ENCODE assay signal across 2 cellular contexts in the genomic region with DNA sequence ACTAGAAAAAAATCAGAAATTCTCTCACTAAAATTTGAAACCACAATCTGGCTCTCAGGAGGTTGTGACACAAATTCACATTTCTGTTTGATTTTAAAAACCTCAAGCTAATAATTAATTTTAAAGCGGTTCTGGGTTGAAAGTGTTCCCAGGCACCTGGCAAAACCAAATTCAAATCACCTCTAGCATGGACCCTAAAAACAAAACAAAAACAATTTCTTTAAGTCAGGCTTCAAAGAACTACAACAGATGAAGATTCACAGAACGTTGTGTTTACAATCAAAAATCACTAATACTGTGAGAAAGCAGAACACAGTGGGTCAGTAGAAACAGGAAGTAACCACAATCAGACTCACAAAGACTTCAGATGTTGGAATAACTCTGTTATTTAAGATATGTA.
TF ChIP-seq lines count a peak whose summit lies in the region.

No MANE protein-coding gene starts in this region.

TF ChIP-seq in liver, 16 proteins besides CTCF, POLR2A, EP300 and RAD21:
- TF ChIP-seq, protein P1, sequence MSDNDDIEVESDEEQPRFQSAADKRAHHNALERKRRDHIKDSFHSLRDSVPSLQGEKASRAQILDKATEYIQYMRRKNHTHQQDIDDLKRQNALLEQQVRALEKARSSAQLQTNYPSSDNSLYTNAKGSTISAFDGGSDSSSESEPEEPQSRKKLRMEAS (IDR thresholded peaks at IDR 0.05): no peak
- TF ChIP-seq, protein P2, sequence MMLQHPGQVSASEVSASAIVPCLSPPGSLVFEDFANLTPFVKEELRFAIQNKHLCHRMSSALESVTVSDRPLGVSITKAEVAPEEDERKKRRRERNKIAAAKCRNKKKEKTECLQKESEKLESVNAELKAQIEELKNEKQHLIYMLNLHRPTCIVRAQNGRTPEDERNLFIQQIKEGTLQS (IDR thresholded peaks at IDR 0.05): no peak
- TF ChIP-seq RXRA (IDR thresholded peaks at IDR 0.05) (peak in 1 of 2 donors; percentile 3), FOXA2 (IDR thresholded peaks at IDR 0.05) (no peak), SP1 (IDR thresholded peaks at IDR 0.05) (no peak), HNF4A (conservative IDR thresholded peaks at IDR 0.05) (peak in 1 of 2 donors; percentile 23), JUND (IDR thresholded peaks at IDR 0.05) (no peak), NR2F2 (IDR thresholded peaks at IDR 0.05) (no peak), FOXA1 (IDR thresholded peaks at IDR 0.05) (no peak), EGR1 (IDR thresholded peaks at IDR 0.05; ENCODE audit: low read depth in 2 of 2) (no peak), YY1 (IDR thresholded peaks at IDR 0.05) (no peak), TAF1 (conservative IDR thresholded peaks at IDR 0.05) (no peak), GABPA (IDR thresholded peaks at IDR 0.05 in 1 of 2, conservative IDR thresholded peaks at IDR 0.05 in 1 of 2) (no peak), HNF4G (IDR thresholded peaks at IDR 0.05) (no peak)
- TF ChIP-seq, protein P3, sequence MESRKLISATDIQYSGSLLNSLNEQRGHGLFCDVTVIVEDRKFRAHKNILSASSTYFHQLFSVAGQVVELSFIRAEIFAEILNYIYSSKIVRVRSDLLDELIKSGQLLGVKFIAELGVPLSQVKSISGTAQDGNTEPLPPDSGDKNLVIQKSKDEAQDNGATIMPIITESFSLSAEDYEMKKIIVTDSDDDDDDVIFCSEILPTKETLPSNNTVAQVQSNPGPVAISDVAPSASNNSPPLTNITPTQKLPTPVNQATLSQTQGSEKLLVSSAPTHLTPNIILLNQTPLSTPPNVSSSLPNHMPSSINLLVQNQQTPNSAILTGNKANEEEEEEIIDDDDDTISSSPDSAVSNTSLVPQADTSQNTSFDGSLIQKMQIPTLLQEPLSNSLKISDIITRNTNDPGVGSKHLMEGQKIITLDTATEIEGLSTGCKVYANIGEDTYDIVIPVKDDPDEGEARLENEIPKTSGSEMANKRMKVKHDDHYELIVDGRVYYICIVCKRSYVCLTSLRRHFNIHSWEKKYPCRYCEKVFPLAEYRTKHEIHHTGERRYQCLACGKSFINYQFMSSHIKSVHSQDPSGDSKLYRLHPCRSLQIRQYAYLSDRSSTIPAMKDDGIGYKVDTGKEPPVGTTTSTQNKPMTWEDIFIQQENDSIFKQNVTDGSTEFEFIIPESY (IDR thresholded peaks at IDR 0.05): no peak
- TF ChIP-seq, protein P4, sequence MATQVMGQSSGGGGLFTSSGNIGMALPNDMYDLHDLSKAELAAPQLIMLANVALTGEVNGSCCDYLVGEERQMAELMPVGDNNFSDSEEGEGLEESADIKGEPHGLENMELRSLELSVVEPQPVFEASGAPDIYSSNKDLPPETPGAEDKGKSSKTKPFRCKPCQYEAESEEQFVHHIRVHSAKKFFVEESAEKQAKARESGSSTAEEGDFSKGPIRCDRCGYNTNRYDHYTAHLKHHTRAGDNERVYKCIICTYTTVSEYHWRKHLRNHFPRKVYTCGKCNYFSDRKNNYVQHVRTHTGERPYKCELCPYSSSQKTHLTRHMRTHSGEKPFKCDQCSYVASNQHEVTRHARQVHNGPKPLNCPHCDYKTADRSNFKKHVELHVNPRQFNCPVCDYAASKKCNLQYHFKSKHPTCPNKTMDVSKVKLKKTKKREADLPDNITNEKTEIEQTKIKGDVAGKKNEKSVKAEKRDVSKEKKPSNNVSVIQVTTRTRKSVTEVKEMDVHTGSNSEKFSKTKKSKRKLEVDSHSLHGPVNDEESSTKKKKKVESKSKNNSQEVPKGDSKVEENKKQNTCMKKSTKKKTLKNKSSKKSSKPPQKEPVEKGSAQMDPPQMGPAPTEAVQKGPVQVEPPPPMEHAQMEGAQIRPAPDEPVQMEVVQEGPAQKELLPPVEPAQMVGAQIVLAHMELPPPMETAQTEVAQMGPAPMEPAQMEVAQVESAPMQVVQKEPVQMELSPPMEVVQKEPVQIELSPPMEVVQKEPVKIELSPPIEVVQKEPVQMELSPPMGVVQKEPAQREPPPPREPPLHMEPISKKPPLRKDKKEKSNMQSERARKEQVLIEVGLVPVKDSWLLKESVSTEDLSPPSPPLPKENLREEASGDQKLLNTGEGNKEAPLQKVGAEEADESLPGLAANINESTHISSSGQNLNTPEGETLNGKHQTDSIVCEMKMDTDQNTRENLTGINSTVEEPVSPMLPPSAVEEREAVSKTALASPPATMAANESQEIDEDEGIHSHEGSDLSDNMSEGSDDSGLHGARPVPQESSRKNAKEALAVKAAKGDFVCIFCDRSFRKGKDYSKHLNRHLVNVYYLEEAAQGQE (IDR thresholded peaks at IDR 0.05): no peak

TF ChIP-seq in HepG2, 621 proteins besides CTCF, POLR2A, EP300 and RAD21 (continued from another document):
- TF ChIP-seq ZNF136 (CRISPR knock-in tag; IDR thresholded peaks at IDR 0.05; ENCODE audit: low read depth): no peak
- no peak for TF ChIP-seq ETV6 (CRISPR knock-in tag; conservative IDR thresholded peaks at IDR 0.05)
- TF ChIP-seq ARNT (IDR thresholded peaks at IDR 0.05): no peak
- TF ChIP-seq, protein P5, sequence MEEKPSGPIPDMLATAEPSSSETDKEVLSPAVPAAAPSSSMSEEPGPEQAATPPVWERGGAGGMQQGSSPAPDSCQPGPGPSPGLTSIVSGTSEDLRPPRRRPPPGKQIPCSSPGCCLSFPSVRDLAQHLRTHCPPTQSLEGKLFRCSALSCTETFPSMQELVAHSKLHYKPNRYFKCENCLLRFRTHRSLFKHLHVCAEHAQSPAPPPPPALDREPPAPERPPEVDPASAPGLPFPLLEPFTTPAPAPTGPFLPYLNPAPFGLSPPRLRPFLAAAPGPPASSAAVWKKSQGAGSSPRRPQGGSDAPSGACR (CRISPR knock-in tag; IDR thresholded peaks at IDR 0.05): no peak
- TF ChIP-seq ELF3 (CRISPR knock-in tag; IDR thresholded peaks at IDR 0.05): no peak
- no peak for TF ChIP-seq ZNF263 (CRISPR knock-in tag; IDR thresholded peaks at IDR 0.05)
- TF ChIP-seq, protein P6, sequence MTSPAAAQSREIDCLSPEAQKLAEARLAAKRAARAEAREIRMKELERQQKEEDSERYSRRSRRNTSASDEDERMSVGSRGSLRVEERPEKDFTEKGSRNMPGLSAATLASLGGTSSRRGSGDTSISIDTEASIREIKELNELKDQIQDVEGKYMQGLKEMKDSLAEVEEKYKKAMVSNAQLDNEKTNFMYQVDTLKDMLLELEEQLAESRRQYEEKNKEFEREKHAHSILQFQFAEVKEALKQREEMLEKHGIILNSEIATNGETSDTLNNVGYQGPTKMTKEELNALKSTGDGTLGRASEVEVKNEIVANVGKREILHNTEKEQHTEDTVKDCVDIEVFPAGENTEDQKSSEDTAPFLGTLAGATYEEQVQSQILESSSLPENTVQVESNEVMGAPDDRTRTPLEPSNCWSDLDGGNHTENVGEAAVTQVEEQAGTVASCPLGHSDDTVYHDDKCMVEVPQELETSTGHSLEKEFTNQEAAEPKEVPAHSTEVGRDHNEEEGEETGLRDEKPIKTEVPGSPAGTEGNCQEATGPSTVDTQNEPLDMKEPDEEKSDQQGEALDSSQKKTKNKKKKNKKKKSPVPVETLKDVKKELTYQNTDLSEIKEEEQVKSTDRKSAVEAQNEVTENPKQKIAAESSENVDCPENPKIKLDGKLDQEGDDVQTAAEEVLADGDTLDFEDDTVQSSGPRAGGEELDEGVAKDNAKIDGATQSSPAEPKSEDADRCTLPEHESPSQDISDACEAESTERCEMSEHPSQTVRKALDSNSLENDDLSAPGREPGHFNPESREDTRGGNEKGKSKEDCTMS (CRISPR knock-in tag; conservative IDR thresholded peaks at IDR 0.05): no peak
- no peak for TF ChIP-seq ZNF772 (CRISPR knock-in tag; IDR thresholded peaks at IDR 0.05)
- no peak for TF ChIP-seq ZNF17 (CRISPR knock-in tag; IDR thresholded peaks at IDR 0.05)
